ENCODE assay signal across 8 cellular contexts in genomic region chr15:39628821-39629220, GRCh38. TPM values are rescaled to one million over a fixed set of nuclear protein-coding genes. Genes with fewer than 3 reads are reported as not detected.
A peak's percentile ranks its signal among the peaks of the same experiment; 100 is the strongest.
DNase-seq lines count a peak whose midpoint lies in the region; TF ChIP-seq lines count a peak whose summit lies in the region.

No MANE protein-coding gene starts in this region.

- CTCF ChIA-PET in activated CD4-positive, alpha-beta memory T cell treated with anti-CD3 and anti-CD28 coated beads, Interleukin-2, amount 10 ng/mL, durations not matched to agents 7 days and 5 days (lab: Charles Lee), result interaction anchor here (0.6 to 1.7 kb wide), 5 partner anchors 17 to 154 kb away, joined by 3 to 5 read pairs (median 3); partner anchors contain the start of gene FSIP1

- H3K27me3 Mint-ChIP-seq in T-helper 1 cell treated with Interleukin-12 subunit alpha and Interleukin-12 subunit beta and Interleukin-4 antibody, amounts not matched to agents 30 μg/mL and 1 μg/mL, for 36 hours (ENCODE audit: low read depth), result no peaks in the 10 kb centered on the region
- H3K27me3 Mint-ChIP-seq in activated CD4-positive, alpha-beta memory T cell treated with anti-CD3 and anti-CD28 coated beads, Interleukin-2, amount 10 ng/mL, durations not matched to agents 7 days and 5 days, result no peaks in the 10 kb centered on the region

- peak overlapping the region; percentile 93 for H3K27ac Mint-ChIP-seq in T-helper 1 cell treated with Interleukin-12 subunit alpha and Interleukin-12 subunit beta and Interleukin-4 antibody, amounts not matched to agents 30 μg/mL and 1 μg/mL, for 36 hours
- peak overlapping the region; percentile 80 for H3K27ac Mint-ChIP-seq in activated CD4-positive, alpha-beta memory T cell treated with anti-CD3 and anti-CD28 coated beads, Interleukin-2, amount 10 ng/mL, durations not matched to agents 7 days and 5 days

- H3K4me3 Mint-ChIP-seq in T-helper 1 cell treated with Interleukin-12 subunit alpha and Interleukin-12 subunit beta and Interleukin-4 antibody, amounts not matched to agents 30 μg/mL and 1 μg/mL, for 36 hours, result peak overlapping the region; percentile 33
- H3K4me3 Mint-ChIP-seq in activated CD4-positive, alpha-beta memory T cell treated with anti-CD3 and anti-CD28 coated beads, Interleukin-2, amount 10 ng/mL, durations not matched to agents 7 days and 5 days, result no peak overlapping the region

- H3K27me3 ChIP-seq in fibroblast of lung (ENCODE audit: control insufficient read depth, insufficient read depth, low read length), result no peaks in the 10 kb centered on the region

- peak overlapping the region; percentile 54 for H3K4me2 ChIP-seq in fibroblast of lung (ENCODE audit: extremely low read depth, insufficient read depth, low read length)

- H2AFZ ChIP-seq in fibroblast of lung (ENCODE audit: low read length), result no peak overlapping the region

- no peaks in the 10 kb centered on the region for H3K9me3 ChIP-seq in fibroblast of lung (ENCODE audit: control insufficient read depth, insufficient read depth, low read depth, low read length)

- no peaks in the 10 kb centered on the region for H3K79me2 ChIP-seq in fibroblast of lung (ENCODE audit: control insufficient read depth, insufficient read depth, low read length)

- H4K20me1 ChIP-seq in fibroblast of lung (ENCODE audit: control insufficient read depth, extremely low read depth, insufficient read depth, low read length), result no peaks in the 10 kb centered on the region

- POLR2A ChIA-PET in activated CD4-positive, alpha-beta memory T cell treated with anti-CD3 and anti-CD28 coated beads, Interleukin-2, amount 10 ng/mL, durations not matched to agents 7 days and 5 days (lab: Charles Lee), result interaction anchor here (0.7 to 2.1 kb wide), 8 partner anchors 15 to 977 kb away, joined by 3 to 9 read pairs (median 4); no protein-coding TSS in a partner anchor

- H3K9me3 Mint-ChIP-seq in T-helper 1 cell treated with Interleukin-12 subunit alpha and Interleukin-12 subunit beta and Interleukin-4 antibody, amounts not matched to agents 30 μg/mL and 1 μg/mL, for 36 hours, result peaks cover 15% of the 10 kb centered on the region
- peaks cover 10% of the 10 kb centered on the region for H3K9me3 Mint-ChIP-seq in activated CD4-positive, alpha-beta memory T cell treated with anti-CD3 and anti-CD28 coated beads, Interleukin-2, amount 10 ng/mL, durations not matched to agents 7 days and 5 days

- H3K4me1 ChIP-seq in fibroblast of lung (ENCODE audit: control insufficient read depth, extremely low read depth, insufficient read depth, low read length), result peaks cover 29% of the 10 kb centered on the region

- no peak for TF ChIP-seq CTCF in fibroblast of lung (conservative IDR thresholded peaks at IDR 0.05 in 1 of 2, IDR thresholded peaks at IDR 0.05 in 1 of 2; ENCODE audit: low read depth in 1 of 2, low read length in 2 of 2)

- H3K27ac ChIP-seq in fibroblast of lung (ENCODE audit: insufficient read depth, low read length), result no peak overlapping the region
- H3K27ac ChIP-seq in skin epidermis, result peak overlapping the region in 14 of 21 experiments; percentile 6 to 78 (median 42)

- peaks cover 74% of the 10 kb centered on the region for H3K4me1 Mint-ChIP-seq in T-helper 1 cell treated with Interleukin-12 subunit alpha and Interleukin-12 subunit beta and Interleukin-4 antibody, amounts not matched to agents 30 μg/mL and 1 μg/mL, for 36 hours (ENCODE audit: low read depth)
- peaks cover 77% of the 10 kb centered on the region for H3K4me1 Mint-ChIP-seq in activated CD4-positive, alpha-beta memory T cell treated with anti-CD3 and anti-CD28 coated beads, Interleukin-2, amount 10 ng/mL, durations not matched to agents 7 days and 5 days

- H3K36me3 Mint-ChIP-seq in T-helper 1 cell treated with Interleukin-12 subunit alpha and Interleukin-12 subunit beta and Interleukin-4 antibody, amounts not matched to agents 30 μg/mL and 1 μg/mL, for 36 hours (ENCODE audit: low read depth), result peaks cover 44% of the 10 kb centered on the region
- H3K36me3 Mint-ChIP-seq in activated CD4-positive, alpha-beta memory T cell treated with anti-CD3 and anti-CD28 coated beads, Interleukin-2, amount 10 ng/mL, durations not matched to agents 7 days and 5 days (ENCODE audit: low read depth), result peaks cover 48% of the 10 kb centered on the region

- H3K4me3 ChIP-seq in fibroblast of lung (replicated peaks in 1 of 4; ENCODE audit: control extremely low read depth in 1 of 4, insufficient read depth in 1 of 4, low read depth in 3 of 4, low read length in 4 of 4), result no peak overlapping the region
- no peak overlapping the region for H3K4me3 ChIP-seq in skin epidermis

- H3K36me3 ChIP-seq in fibroblast of lung (ENCODE audit: control insufficient read depth, insufficient read depth, low read length), result no peaks in the 10 kb centered on the region

- no peak for DNase-seq in T-helper 1 cell
- no peak for DNase-seq in activated CD4-positive, alpha-beta memory T cell treated with anti-CD3 and anti-CD28 coated beads, Interleukin-2, amount 10 ng/mL, durations not matched to agents 7 days and 5 days
- DNase-seq in fibroblast of lung (ENCODE audit: low read depth in 2 of 2), result peak in 1 of 2 donors; percentile 19
- DNase-seq in T1000 (lab: John Stamatoyannopoulos, UW), result no peak
- no peak for DNase-seq in NCI-H345 (lab: John Stamatoyannopoulos, UW)
- DNase-seq in medulla oblongata (ENCODE audit: extremely low spot score), result no peak

- H3K9ac ChIP-seq in fibroblast of lung (ENCODE audit: insufficient read depth, low read length), result no peak overlapping the region

RNA-seq across cellular contexts. Expression of gene THBS1, which starts 47.9 kb away (rescaled TPM):
- total RNA-seq in activated CD4-positive, alpha-beta memory T cell treated with anti-CD3 and anti-CD28 coated beads, Interleukin-2, amount 10 ng/mL, durations not matched to agents 7 days and 5 days, result 1 to 10 TPM; 1.2 to 1.5 TPM
- total RNA-seq in fibroblast of lung, result 631 and 1,745 TPM in 2 replicates
- 533 and 1,512 TPM in 2 replicates for polyA plus RNA-seq in fibroblast of lung
- 619 and 1,936 TPM in 2 replicates for polyA plus RNA-seq in fibroblast of lung (2012)
- 5,982 and 9,421 TPM in 2 replicates for polyA minus RNA-seq in fibroblast of lung (ENCODE audit: low replicate concordance)

Comparison
In these comparisons a context has a peak if more than half of its experiments do, and no peak if none do; other contexts are left out.
1. RNA of gene THBS1, which starts 47.9 kb away (total RNA-seq): 631 to 1,745 TPM in fibroblast of lung; 1.2 to 1.5 TPM in activated CD4-positive, alpha-beta memory T cell treated with anti-CD3 and anti-CD28 coated beads, Interleukin-2, amount 10 ng/mL, durations not matched to agents 7 days and 5 days; every median in the first group is over 100 times any median in the second.